Comparison of ENCODE assay signal across 8 cellular contexts in the genomic region with DNA sequence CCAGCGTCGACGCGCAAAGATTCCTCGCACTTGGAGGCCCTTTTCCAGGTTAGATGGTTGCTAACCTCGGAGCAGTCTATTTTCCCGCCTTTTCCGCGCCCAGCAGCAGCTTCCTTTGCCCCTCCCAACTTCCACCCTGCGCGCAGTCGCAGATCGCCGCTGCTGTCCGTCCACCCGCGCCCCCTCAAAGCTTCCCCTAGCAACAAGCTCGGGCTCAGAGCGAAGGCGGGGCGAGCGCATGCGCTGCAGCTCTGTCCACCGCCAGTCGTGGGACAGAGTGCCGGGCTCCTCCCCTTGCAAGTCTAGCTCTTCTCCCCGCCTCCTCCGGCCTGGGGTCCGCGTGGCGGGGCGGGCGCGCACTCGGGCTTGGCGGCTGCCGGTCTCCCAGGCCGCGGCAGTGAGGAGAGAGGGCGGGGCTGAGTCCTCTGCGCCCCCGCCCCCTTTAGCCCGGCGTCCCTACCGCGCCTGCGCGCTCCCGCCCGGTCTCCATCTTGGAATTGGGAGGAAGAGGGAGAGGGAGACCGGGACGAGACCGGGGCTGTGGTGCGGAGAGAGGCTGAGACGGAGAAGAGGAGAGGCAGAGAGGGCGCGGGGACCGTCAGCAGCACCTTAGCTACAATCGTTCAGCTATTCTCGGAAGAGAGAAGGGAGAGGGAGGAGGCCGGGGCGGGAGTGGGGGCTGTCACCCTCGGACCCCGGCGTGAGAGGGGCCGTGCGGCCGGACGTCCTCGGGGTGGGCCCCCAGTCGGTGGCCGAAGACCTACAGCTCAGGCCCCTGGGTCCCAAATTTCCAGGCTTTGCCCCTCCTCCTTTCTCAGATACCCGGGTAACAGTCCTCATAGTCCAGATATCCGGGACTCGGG. TPM values are rescaled to one million over a fixed set of nuclear protein-coding genes. Genes with fewer than 3 reads are reported as not detected.
DNase-seq lines count a peak whose midpoint lies in the region; ATAC-seq and TF ChIP-seq lines count a peak whose summit lies in the region.

TAOK2 (plus strand) TSS at position 485 of the 863 bp plus-strand sequence. CDS start 3,905 bp downstream, outside the sequence.

- no peaks in the 10 kb centered on the region for H3K27me3 Mint-ChIP-seq in activated CD4-positive, alpha-beta T cell treated with anti-CD3 and anti-CD28 coated beads for 36 hours
- H3K27me3 Mint-ChIP-seq in chondrocyte (ENCODE audit: low read depth), result no peaks in the 10 kb centered on the region

- peaks cover 31% of the 10 kb centered on the region for H3K4me1 Mint-ChIP-seq in activated CD4-positive, alpha-beta T cell treated with anti-CD3 and anti-CD28 coated beads for 36 hours
- H3K4me1 Mint-ChIP-seq in chondrocyte (ENCODE audit: low read depth), result peaks cover 34% of the 10 kb centered on the region

- H3K27me3 ChIP-seq in BJ (ENCODE audit: control insufficient read depth, insufficient read depth, low read length), result no peaks in the 10 kb centered on the region

- CTCF ChIA-PET in BJ (lab: Yijun Ruan, JAX), result interaction anchor here (0.8 to 1.7 kb wide), 3 partner anchors 12 to 67 kb away, joined by 3 to 5 read pairs (median 3); partner anchors contain the start of gene TMEM219
- CTCF ChIA-PET in activated CD4-positive, alpha-beta T cell treated with anti-CD3 and anti-CD28 coated beads for 36 hours (lab: Charles Lee), result interaction anchor here (0.6 to 3.3 kb wide), 14 partner anchors 11 to 282 kb away, joined by 3 to 15 read pairs (median 4); partner anchors contain the start of genes KIF22, PAGR1 and TMEM219

- POLR2A ChIA-PET in BJ (lab: Charles Lee), result interaction anchor here (0.6 to 1.0 kb wide), 6 partner anchors 11 to 153 kb away, joined by 3 to 9 read pairs (median 5); partner anchors contain the start of genes KCTD13, MVP and TMEM219
- POLR2A ChIA-PET in activated CD4-positive, alpha-beta T cell treated with anti-CD3 and anti-CD28 coated beads for 36 hours (lab: Charles Lee), result interaction anchor here (0.6 to 1.5 kb wide), 10 partner anchors 11 to 1151 kb away, joined by 3 to 14 read pairs (median 5); partner anchors contain the start of genes ALDOA, ASPHD1, ATXN2L and HIRIP3

- H3K27ac Mint-ChIP-seq in activated CD4-positive, alpha-beta T cell treated with anti-CD3 and anti-CD28 coated beads for 36 hours, result peak within 1 kb of the TSS; percentile 86
- H3K27ac Mint-ChIP-seq in chondrocyte (ENCODE audit: unreplicated experiment), result peak within 1 kb of the TSS; percentile 96

- intact Hi-C loops in activated CD4-positive, alpha-beta T cell treated with anti-CD3 and anti-CD28 coated beads for 36 hours (cut with DNase I, micrococcal nuclease), result loop anchor here (1.0 to 5.0 kb wide), 13 partner anchors 11 to 1151 kb away; partner anchors contain the start of genes INO80E (in 2 of the 2), TMEM219 (in 2 of the 2), ASPHD1 (in 1 of the 2) and ATXN2L (in 1 of the 2)

- H3K9me3 Mint-ChIP-seq in activated CD4-positive, alpha-beta T cell treated with anti-CD3 and anti-CD28 coated beads for 36 hours (ENCODE audit: low read depth), result peaks cover 4% of the 10 kb centered on the region
- H3K9me3 Mint-ChIP-seq in chondrocyte (ENCODE audit: low read depth), result no peaks in the 10 kb centered on the region

- H3K36me3 ChIP-seq in BJ (ENCODE audit: control insufficient read depth, insufficient read depth, low read length), result peaks cover 18% of the 10 kb centered on the region

- peak within 1 kb of the TSS; percentile 83 for H3K4me3 ChIP-seq in BJ (ENCODE audit: low read depth, low read length)

- DNase-seq in BJ (ENCODE audit: low read depth), result peak; percentile 99
- peak; percentile 99 for DNase-seq in GM19240 (ENCODE audit: insufficient read length, low spot score)
- DNase-seq in NCI-H524 treated with DMSO at 0.1 percent for 48 hours (lab: John Stamatoyannopoulos, UW), result peak; percentile 98
- peak; percentile 98 for DNase-seq in activated CD4-positive, alpha-beta T cell treated with anti-CD3 and anti-CD28 coated beads for 36 hours
- DNase-seq in chondrocyte (ENCODE audit: low spot score), result peak; percentile 100
- DNase-seq in kidney glomerular epithelial cell (lab: John Stamatoyannopoulos, UW), result peak; percentile 94
- DNase-seq in stimulated activated CD4-positive, alpha-beta T cell treated with anti-CD3 and anti-CD28 coated beads, Interleukin-15, amount 100 ng/mL, for 48 hours (ENCODE audit: low read depth in 2 of 2), result peak; percentile 97

- no peak for TF ChIP-seq CTCF in BJ (IDR thresholded peaks at IDR 0.05; ENCODE audit: insufficient read depth, low read depth, low read length)
- TF ChIP-seq CTCF in chondrocyte (IDR thresholded peaks at IDR 0.05), result no peak

- peak within 1 kb of the TSS; percentile 87 for H3K4me3 Mint-ChIP-seq in activated CD4-positive, alpha-beta T cell treated with anti-CD3 and anti-CD28 coated beads for 36 hours
- H3K4me3 Mint-ChIP-seq in chondrocyte (ENCODE audit: unreplicated experiment), result peak within 1 kb of the TSS; percentile 94

- peaks cover 34% of the 10 kb centered on the region for H3K36me3 Mint-ChIP-seq in activated CD4-positive, alpha-beta T cell treated with anti-CD3 and anti-CD28 coated beads for 36 hours (ENCODE audit: low read depth)
- peaks cover 12% of the 10 kb centered on the region for H3K36me3 Mint-ChIP-seq in chondrocyte (ENCODE audit: low read depth)

- peak; percentile 89 for ATAC-seq in HG03460 (IDR thresholded peaks at IDR 0.05; ENCODE audit: unreplicated experiment)
- peak; percentile 98 for ATAC-seq in activated CD4-positive, alpha-beta T cell treated with anti-CD3 and anti-CD28 coated beads for 36 hours

RNA-seq across cellular contexts. Expression of gene TAOK2, which starts in this region (rescaled TPM):
- 17.4 and 24.3 TPM in 2 replicates for polyA plus RNA-seq in BJ (2011; rRNA removed)
- 19.0 and 25.8 TPM in 2 replicates for polyA minus RNA-seq in BJ (2011; rRNA and poly(A)+ RNA removed)
- total RNA-seq in activated CD4-positive, alpha-beta T cell treated with anti-CD3 and anti-CD28 coated beads for 36 hours, result 10 to 100 TPM; 24.1 to 24.4 TPM
- 50.0 to 56.6 TPM (median 50.1 TPM) in 3 replicates for total RNA-seq in chondrocyte

Comparison
In these comparisons a context has a peak if more than half of its experiments do, and no peak if none do; other contexts are left out.
1. Peak in every context shown above with its lines: DNase-seq, ATAC-seq and H3K4me3 ChIP-seq.